In the genomic region with DNA sequence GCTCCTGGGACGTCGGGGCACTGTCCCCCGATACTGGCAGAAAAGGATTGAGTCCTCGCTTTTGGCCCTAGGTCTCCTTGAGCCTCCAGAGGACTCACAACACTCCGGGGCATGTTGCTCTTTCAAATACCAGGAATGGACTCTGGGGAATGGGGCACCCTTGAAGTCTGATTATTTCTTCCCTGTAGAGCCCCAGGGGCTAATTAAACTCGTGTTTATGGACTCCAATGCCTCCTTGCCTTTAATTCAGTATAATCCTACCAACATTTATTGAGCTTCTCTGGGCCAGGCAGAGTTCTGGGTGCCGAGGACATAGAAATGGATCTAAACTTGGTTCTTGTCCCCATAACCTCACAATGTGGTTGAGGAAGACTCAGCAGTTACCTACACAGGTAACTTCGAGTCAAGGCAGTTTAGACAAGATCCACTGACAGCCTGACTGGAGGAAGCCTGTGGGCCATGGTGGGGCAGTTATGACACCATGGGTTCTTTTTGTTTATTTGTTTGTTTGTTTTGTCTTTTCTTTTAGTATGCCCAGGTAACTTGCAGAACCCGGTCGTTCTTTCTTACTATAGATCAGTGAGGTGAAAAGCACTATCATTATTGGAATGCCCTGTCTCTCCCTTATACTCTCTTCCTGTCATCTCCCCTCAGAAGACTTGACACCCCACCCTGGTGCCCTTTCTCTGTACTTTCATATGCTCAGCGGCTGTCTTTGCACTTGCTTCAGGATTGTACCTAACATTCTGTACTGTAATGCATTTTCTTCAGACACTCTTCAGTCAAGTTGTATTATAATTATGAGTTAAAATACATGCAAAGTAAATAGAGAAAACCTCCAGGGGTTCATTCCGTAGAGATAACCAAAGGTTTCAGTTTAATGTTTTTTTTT, we compare ENCODE assay signal across 1 cellular context.
TF ChIP-seq lines count a peak whose summit lies in the region.

No MANE protein-coding gene starts in this region.

TF ChIP-seq in GM12878, 131 proteins besides CTCF, POLR2A, EP300 and RAD21 (continued from another document and continues in another):
- TF ChIP-seq, protein P1, sequence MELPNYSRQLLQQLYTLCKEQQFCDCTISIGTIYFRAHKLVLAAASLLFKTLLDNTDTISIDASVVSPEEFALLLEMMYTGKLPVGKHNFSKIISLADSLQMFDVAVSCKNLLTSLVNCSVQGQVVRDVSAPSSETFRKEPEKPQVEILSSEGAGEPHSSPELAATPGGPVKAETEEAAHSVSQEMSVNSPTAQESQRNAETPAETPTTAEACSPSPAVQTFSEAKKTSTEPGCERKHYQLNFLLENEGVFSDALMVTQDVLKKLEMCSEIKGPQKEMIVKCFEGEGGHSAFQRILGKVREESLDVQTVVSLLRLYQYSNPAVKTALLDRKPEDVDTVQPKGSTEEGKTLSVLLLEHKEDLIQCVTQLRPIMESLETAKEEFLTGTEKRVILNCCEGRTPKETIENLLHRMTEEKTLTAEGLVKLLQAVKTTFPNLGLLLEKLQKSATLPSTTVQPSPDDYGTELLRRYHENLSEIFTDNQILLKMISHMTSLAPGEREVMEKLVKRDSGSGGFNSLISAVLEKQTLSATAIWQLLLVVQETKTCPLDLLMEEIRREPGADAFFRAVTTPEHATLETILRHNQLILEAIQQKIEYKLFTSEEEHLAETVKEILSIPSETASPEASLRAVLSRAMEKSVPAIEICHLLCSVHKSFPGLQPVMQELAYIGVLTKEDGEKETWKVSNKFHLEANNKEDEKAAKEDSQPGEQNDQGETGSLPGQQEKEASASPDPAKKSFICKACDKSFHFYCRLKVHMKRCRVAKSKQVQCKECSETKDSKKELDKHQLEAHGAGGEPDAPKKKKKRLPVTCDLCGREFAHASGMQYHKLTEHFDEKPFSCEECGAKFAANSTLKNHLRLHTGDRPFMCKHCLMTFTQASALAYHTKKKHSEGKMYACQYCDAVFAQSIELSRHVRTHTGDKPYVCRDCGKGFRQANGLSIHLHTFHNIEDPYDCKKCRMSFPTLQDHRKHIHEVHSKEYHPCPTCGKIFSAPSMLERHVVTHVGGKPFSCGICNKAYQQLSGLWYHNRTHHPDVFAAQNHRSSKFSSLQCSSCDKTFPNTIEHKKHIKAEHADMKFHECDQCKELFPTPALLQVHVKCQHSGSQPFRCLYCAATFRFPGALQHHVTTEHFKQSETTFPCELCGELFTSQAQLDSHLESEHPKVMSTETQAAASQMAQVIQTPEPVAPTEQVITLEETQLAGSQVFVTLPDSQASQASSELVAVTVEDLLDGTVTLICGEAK (IDR thresholded peaks at IDR 0.05; ENCODE audit: borderline replicate concordance), result 0 out of 2 replicates have a peak, but pooled peaks have one; percentile 17
- TF ChIP-seq MYC (IDR thresholded peaks at IDR 0.05; ENCODE audit: insufficient read depth, insufficient read length, insufficient replicate concordance, low read length, severe bottlenecking), result no peak
- no peak for TF ChIP-seq ESRRA (IDR thresholded peaks at IDR 0.05; ENCODE audit: low read length)
- no peak for TF ChIP-seq GABPA (IDR thresholded peaks at IDR 0.05; ENCODE audit: low read depth)
- TF ChIP-seq YY1 (IDR thresholded peaks at IDR 0.05; ENCODE audit: low read depth, low read length), result no peak
- TF ChIP-seq, protein P2, sequence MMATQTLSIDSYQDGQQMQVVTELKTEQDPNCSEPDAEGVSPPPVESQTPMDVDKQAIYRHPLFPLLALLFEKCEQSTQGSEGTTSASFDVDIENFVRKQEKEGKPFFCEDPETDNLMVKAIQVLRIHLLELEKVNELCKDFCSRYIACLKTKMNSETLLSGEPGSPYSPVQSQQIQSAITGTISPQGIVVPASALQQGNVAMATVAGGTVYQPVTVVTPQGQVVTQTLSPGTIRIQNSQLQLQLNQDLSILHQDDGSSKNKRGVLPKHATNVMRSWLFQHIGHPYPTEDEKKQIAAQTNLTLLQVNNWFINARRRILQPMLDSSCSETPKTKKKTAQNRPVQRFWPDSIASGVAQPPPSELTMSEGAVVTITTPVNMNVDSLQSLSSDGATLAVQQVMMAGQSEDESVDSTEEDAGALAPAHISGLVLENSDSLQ (IDR thresholded peaks at IDR 0.05), result 0 out of 2 replicates have a peak, but pooled peaks have one; percentile 9
- TF ChIP-seq, protein P3, sequence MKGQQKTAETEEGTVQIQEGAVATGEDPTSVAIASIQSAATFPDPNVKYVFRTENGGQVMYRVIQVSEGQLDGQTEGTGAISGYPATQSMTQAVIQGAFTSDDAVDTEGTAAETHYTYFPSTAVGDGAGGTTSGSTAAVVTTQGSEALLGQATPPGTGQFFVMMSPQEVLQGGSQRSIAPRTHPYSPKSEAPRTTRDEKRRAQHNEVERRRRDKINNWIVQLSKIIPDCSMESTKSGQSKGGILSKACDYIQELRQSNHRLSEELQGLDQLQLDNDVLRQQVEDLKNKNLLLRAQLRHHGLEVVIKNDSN (IDR thresholded peaks at IDR 0.05; ENCODE audit: borderline replicate concordance, extremely low read length, insufficient read depth, low read depth, low read length), result no peak
- TF ChIP-seq, protein P4, sequence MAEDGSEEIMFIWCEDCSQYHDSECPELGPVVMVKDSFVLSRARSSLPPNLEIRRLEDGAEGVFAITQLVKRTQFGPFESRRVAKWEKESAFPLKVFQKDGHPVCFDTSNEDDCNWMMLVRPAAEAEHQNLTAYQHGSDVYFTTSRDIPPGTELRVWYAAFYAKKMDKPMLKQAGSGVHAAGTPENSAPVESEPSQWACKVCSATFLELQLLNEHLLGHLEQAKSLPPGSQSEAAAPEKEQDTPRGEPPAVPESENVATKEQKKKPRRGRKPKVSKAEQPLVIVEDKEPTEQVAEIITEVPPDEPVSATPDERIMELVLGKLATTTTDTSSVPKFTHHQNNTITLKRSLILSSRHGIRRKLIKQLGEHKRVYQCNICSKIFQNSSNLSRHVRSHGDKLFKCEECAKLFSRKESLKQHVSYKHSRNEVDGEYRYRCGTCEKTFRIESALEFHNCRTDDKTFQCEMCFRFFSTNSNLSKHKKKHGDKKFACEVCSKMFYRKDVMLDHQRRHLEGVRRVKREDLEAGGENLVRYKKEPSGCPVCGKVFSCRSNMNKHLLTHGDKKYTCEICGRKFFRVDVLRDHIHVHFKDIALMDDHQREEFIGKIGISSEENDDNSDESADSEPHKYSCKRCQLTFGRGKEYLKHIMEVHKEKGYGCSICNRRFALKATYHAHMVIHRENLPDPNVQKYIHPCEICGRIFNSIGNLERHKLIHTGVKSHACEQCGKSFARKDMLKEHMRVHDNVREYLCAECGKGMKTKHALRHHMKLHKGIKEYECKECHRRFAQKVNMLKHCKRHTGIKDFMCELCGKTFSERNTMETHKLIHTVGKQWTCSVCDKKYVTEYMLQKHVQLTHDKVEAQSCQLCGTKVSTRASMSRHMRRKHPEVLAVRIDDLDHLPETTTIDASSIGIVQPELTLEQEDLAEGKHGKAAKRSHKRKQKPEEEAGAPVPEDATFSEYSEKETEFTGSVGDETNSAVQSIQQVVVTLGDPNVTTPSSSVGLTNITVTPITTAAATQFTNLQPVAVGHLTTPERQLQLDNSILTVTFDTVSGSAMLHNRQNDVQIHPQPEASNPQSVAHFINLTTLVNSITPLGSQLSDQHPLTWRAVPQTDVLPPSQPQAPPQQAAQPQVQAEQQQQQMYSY (CRISPR knock-in tag; IDR thresholded peaks at IDR 0.05), result no peak
- peak; percentile 80; the same call in 1 of the 2 replicates for TF ChIP-seq CHD1 (IDR thresholded peaks at IDR 0.05; ENCODE audit: low read depth, low read length)
- TF ChIP-seq IKZF2 (IDR thresholded peaks at IDR 0.05), result no peak
- TF ChIP-seq EED (IDR thresholded peaks at IDR 0.05; ENCODE audit: low read depth), result no peak
- TF ChIP-seq TAF1 (IDR thresholded peaks at IDR 0.05; ENCODE audit: borderline replicate concordance, low read depth, low read length), result peak; percentile 42; the same call in 1 of the 2 replicates
- TF ChIP-seq, protein P5, sequence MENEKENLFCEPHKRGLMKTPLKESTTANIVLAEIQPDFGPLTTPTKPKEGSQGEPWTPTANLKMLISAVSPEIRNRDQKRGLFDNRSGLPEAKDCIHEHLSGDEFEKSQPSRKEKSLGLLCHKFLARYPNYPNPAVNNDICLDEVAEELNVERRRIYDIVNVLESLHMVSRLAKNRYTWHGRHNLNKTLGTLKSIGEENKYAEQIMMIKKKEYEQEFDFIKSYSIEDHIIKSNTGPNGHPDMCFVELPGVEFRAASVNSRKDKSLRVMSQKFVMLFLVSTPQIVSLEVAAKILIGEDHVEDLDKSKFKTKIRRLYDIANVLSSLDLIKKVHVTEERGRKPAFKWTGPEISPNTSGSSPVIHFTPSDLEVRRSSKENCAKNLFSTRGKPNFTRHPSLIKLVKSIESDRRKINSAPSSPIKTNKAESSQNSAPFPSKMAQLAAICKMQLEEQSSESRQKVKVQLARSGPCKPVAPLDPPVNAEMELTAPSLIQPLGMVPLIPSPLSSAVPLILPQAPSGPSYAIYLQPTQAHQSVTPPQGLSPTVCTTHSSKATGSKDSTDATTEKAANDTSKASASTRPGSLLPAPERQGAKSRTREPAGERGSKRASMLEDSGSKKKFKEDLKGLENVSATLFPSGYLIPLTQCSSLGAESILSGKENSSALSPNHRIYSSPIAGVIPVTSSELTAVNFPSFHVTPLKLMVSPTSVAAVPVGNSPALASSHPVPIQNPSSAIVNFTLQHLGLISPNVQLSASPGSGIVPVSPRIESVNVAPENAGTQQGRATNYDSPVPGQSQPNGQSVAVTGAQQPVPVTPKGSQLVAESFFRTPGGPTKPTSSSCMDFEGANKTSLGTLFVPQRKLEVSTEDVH (IDR thresholded peaks at IDR 0.05; ENCODE audit: low read depth, partially characterized antibody), result no peak
- 0 out of 4 replicates have a peak, but pooled peaks of 1 of the 2 experiments have one; percentile 25 for TF ChIP-seq SRF (IDR thresholded peaks at IDR 0.05; ENCODE audit: low read depth in 2 of 2, low read length in 2 of 2)
- TF ChIP-seq, protein P6, sequence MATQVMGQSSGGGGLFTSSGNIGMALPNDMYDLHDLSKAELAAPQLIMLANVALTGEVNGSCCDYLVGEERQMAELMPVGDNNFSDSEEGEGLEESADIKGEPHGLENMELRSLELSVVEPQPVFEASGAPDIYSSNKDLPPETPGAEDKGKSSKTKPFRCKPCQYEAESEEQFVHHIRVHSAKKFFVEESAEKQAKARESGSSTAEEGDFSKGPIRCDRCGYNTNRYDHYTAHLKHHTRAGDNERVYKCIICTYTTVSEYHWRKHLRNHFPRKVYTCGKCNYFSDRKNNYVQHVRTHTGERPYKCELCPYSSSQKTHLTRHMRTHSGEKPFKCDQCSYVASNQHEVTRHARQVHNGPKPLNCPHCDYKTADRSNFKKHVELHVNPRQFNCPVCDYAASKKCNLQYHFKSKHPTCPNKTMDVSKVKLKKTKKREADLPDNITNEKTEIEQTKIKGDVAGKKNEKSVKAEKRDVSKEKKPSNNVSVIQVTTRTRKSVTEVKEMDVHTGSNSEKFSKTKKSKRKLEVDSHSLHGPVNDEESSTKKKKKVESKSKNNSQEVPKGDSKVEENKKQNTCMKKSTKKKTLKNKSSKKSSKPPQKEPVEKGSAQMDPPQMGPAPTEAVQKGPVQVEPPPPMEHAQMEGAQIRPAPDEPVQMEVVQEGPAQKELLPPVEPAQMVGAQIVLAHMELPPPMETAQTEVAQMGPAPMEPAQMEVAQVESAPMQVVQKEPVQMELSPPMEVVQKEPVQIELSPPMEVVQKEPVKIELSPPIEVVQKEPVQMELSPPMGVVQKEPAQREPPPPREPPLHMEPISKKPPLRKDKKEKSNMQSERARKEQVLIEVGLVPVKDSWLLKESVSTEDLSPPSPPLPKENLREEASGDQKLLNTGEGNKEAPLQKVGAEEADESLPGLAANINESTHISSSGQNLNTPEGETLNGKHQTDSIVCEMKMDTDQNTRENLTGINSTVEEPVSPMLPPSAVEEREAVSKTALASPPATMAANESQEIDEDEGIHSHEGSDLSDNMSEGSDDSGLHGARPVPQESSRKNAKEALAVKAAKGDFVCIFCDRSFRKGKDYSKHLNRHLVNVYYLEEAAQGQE (IDR thresholded peaks at IDR 0.05; ENCODE audit: low read depth, low read length), result no peak
- TF ChIP-seq TARDBP (IDR thresholded peaks at IDR 0.05; ENCODE audit: borderline replicate concordance), result no peak
- no peak for TF ChIP-seq LARP7 (IDR thresholded peaks at IDR 0.05)
- no peak for TF ChIP-seq BMI1 (IDR thresholded peaks at IDR 0.05; ENCODE audit: borderline replicate concordance)
- TF ChIP-seq, protein P7, sequence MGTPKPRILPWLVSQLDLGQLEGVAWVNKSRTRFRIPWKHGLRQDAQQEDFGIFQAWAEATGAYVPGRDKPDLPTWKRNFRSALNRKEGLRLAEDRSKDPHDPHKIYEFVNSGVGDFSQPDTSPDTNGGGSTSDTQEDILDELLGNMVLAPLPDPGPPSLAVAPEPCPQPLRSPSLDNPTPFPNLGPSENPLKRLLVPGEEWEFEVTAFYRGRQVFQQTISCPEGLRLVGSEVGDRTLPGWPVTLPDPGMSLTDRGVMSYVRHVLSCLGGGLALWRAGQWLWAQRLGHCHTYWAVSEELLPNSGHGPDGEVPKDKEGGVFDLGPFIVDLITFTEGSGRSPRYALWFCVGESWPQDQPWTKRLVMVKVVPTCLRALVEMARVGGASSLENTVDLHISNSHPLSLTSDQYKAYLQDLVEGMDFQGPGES (IDR thresholded peaks at IDR 0.05), result no peak
- TF ChIP-seq SMARCA5 (IDR thresholded peaks at IDR 0.05), result no peak
- TF ChIP-seq, protein P8, sequence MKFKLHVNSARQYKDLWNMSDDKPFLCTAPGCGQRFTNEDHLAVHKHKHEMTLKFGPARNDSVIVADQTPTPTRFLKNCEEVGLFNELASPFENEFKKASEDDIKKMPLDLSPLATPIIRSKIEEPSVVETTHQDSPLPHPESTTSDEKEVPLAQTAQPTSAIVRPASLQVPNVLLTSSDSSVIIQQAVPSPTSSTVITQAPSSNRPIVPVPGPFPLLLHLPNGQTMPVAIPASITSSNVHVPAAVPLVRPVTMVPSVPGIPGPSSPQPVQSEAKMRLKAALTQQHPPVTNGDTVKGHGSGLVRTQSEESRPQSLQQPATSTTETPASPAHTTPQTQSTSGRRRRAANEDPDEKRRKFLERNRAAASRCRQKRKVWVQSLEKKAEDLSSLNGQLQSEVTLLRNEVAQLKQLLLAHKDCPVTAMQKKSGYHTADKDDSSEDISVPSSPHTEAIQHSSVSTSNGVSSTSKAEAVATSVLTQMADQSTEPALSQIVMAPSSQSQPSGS (IDR thresholded peaks at IDR 0.05; ENCODE audit: low read length), result no peak
- TF ChIP-seq, protein P9, sequence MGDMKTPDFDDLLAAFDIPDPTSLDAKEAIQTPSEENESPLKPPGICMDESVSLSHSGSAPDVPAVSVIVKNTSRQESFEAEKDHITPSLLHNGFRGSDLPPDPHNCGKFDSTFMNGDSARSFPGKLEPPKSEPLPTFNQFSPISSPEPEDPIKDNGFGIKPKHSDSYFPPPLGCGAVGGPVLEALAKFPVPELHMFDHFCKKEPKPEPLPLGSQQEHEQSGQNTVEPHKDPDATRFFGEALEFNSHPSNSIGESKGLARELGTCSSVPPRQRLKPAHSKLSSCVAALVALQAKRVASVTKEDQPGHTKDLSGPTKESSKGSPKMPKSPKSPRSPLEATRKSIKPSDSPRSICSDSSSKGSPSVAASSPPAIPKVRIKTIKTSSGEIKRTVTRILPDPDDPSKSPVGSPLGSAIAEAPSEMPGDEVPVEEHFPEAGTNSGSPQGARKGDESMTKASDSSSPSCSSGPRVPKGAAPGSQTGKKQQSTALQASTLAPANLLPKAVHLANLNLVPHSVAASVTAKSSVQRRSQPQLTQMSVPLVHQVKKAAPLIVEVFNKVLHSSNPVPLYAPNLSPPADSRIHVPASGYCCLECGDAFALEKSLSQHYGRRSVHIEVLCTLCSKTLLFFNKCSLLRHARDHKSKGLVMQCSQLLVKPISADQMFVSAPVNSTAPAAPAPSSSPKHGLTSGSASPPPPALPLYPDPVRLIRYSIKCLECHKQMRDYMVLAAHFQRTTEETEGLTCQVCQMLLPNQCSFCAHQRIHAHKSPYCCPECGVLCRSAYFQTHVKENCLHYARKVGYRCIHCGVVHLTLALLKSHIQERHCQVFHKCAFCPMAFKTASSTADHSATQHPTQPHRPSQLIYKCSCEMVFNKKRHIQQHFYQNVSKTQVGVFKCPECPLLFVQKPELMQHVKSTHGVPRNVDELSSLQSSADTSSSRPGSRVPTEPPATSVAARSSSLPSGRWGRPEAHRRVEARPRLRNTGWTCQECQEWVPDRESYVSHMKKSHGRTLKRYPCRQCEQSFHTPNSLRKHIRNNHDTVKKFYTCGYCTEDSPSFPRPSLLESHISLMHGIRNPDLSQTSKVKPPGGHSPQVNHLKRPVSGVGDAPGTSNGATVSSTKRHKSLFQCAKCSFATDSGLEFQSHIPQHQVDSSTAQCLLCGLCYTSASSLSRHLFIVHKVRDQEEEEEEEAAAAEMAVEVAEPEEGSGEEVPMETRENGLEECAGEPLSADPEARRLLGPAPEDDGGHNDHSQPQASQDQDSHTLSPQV (IDR thresholded peaks at IDR 0.05), result no peak
